ENCODE assay signal across 8 cellular contexts in the genomic region with DNA sequence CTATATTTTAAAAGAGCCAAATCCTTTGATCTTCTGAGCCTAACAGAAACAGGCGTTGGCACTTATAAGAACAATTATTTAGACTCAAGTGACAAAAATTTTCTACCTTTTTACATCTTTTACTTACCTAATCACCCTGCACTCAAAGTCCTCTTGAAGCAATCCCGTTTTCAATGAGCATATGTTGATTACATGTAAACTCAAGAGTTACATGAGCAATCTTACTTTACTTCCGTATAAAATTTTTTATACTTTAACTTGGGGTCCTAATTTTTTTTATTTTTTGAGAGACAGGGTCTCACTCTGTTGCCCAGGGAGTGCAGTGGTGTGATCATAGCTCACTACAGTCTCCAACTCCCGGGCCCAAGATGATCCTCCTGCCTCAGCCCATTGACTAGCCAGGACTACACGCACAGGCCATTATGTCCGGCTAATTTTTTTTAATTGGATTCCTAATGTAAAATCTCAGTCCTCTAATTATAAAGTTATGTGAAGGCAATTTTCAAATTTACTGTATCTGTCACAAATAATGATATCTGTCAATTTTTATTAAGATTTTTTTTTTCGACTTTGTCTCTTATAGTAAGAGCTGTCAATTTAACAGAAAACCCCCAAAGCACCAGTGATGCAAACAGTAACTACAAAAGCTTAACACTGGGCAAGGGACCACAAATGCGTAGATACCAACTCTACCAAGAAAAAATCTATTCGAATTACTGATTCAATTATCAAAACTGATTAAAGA. TPM values are rescaled to one million over a fixed set of nuclear protein-coding genes. Genes with fewer than 3 reads are reported as not detected.
A peak's percentile ranks its signal among the peaks of the same experiment; 100 is the strongest.
DNase-seq lines count a peak whose midpoint lies in the region; ATAC-seq, FAIRE-seq and TF ChIP-seq lines count a peak whose summit lies in the region.

No MANE protein-coding gene starts in this region.

- no peak overlapping the region for H4K91ac ChIP-seq in IMR-90 (ENCODE audit: insufficient read depth, low read depth, low read length)

- H3K9me1 ChIP-seq in IMR-90 (ENCODE audit: insufficient read depth, low read length) = no peaks in the 10 kb centered on the region; the same call in 1 of the 2 replicates

- TF ChIP-seq EP300 in A549 (IDR thresholded peaks at IDR 0.05) = no peak

- peaks cover 74% of the 10 kb centered on the region for H3K79me2 ChIP-seq in mammary epithelial cell (ENCODE audit: insufficient read depth, low read length)

- intact Hi-C loops in IMR-90 (cut with micrococcal nuclease) = loop anchor here (5.0 kb wide), 1 partner anchor 157 kb away; no protein-coding TSS in a partner anchor
- intact Hi-C loops in mammary epithelial cell (cut with micrococcal nuclease) = no loop called here

- no peak overlapping the region for H4K8ac ChIP-seq in IMR-90 (ENCODE audit: low read depth in 2 of 2, low read length in 2 of 2)

- H2BK5ac ChIP-seq in IMR-90 (ENCODE audit: low read depth, low read length, poor library complexity, severe bottlenecking) = peak overlapping the region; percentile 95

- peak overlapping the region; percentile 19 to 38; a peak in 3 of 6 replicates for H3K27ac ChIP-seq in A549
- H3K27ac ChIP-seq in IMR-90 (ENCODE audit: insufficient read depth, low read length) = peak overlapping the region; percentile 64
- H3K27ac ChIP-seq in mammary epithelial cell (ENCODE audit: insufficient read depth, low read depth, low read length) = peak overlapping the region; percentile 99
- peak overlapping the region; percentile 97 to 99 for H3K27ac ChIP-seq in mucosa of rectum (ENCODE audit: low read depth in 2 of 2, low read length in 2 of 2)

- POLR2A ChIA-PET in A549 (lab: Yijun Ruan, JAX) (interaction anchor here (0.6 to 3.4 kb wide), 5 partner anchors 9 to 148 kb away, joined by 3 to 15 read pairs (median 4); no protein-coding TSS in a partner anchor), IMR-90 (lab: Charles Lee; ENCODE audit: unreplicated experiment) (interaction anchor here (0.5 to 1.4 kb wide), 7 partner anchors 25 to 149 kb away, joined by 3 to 6 read pairs (median 3); no protein-coding TSS in a partner anchor)

- H3K4me2 ChIP-seq in A549 (peak overlapping the region; percentile 90), IMR-90 (ENCODE audit: low read depth, low read length) (peak overlapping the region; percentile 97), mammary epithelial cell (ENCODE audit: insufficient read depth, low read depth, low read length) (peak overlapping the region; percentile 86)

- H3K27me3 ChIP-seq in IMR-90 (ENCODE audit: control insufficient read depth, insufficient read depth, low read length) (no peaks in the 10 kb centered on the region), mammary epithelial cell (ENCODE audit: insufficient read depth, low read length) (no peaks in the 10 kb centered on the region), mucosa of rectum (ENCODE audit: control insufficient read depth in 2 of 2, insufficient read depth in 2 of 2, low read length in 2 of 2) (no peaks in the 10 kb centered on the region)

- peak overlapping the region; percentile 100 for H3K9ac ChIP-seq in IMR-90 (ENCODE audit: low read depth, low read length)
- peak overlapping the region; percentile 100 for H3K9ac ChIP-seq in mammary epithelial cell (ENCODE audit: insufficient read depth, low read length)
- H3K9ac ChIP-seq in mucosa of rectum (ENCODE audit: low read depth in 1 of 2, low read length in 2 of 2) = peak overlapping the region; percentile 99

- no peak overlapping the region for H2AK9ac ChIP-seq in IMR-90 (replicated peaks; ENCODE audit: low read depth, low read length, poor library complexity)

- ATAC-seq in A549 = no peak
- no peak for ATAC-seq in IMR-90 (ENCODE audit: low read depth)
- ATAC-seq in HG03442 (IDR thresholded peaks at IDR 0.05; ENCODE audit: unreplicated experiment) = no peak
- ATAC-seq in HG03439 (IDR thresholded peaks at IDR 0.05; ENCODE audit: unreplicated experiment) = no peak
- ATAC-seq in GM21390 (IDR thresholded peaks at IDR 0.05; ENCODE audit: unreplicated experiment) = no peak

- DNase-seq in A549 (ENCODE audit: low read depth in 1 of 2, low spot score in 1 of 2) (no peak), IMR-90 (no peak), mammary epithelial cell (peak; percentile 24), D721Med (ENCODE audit: insufficient read length, low spot score) (no peak)

- H3K4me1 ChIP-seq in A549 = peaks cover 59% of the 10 kb centered on the region
- H3K4me1 ChIP-seq in IMR-90 (ENCODE audit: control insufficient read depth, insufficient read depth, low read length) = peaks cover 10% of the 10 kb centered on the region
- peaks cover 30% of the 10 kb centered on the region for H3K4me1 ChIP-seq in mammary epithelial cell (ENCODE audit: insufficient read depth, low read length)
- H3K4me1 ChIP-seq in mucosa of rectum (ENCODE audit: control insufficient read depth in 2 of 2, insufficient read depth in 2 of 2, low read length in 2 of 2) = peaks cover 33 to 48% of the 10 kb centered on the region in 2 donors

- H2AFZ ChIP-seq in IMR-90 (replicated peaks; ENCODE audit: low read length, poor library complexity) (no peak overlapping the region), mammary epithelial cell (ENCODE audit: low read depth, low read length) (no peak overlapping the region)

- no peak overlapping the region for H4K5ac ChIP-seq in IMR-90 (ENCODE audit: low read depth, low read length)

- in situ Hi-C loops in IMR-90 (cut with MboI; ENCODE audit: low sequenced_read_pairs) = no loop called here
- in situ Hi-C loops in mammary epithelial cell (cut with MboI; ENCODE audit: low sequenced_read_pairs in 2 of 2) = no loop called here

- peaks cover 3 to 16% of the 10 kb centered on the region in 2 experiments; a peak in 3 of 4 replicates for H3K79me1 ChIP-seq in IMR-90 (ENCODE audit: low read depth in 1 of 2, low read length in 2 of 2)

- H3K4ac ChIP-seq in IMR-90 (ENCODE audit: low read depth, low read length) = no peak overlapping the region

- dilution Hi-C loops in IMR-90 (cut with HindIII; ENCODE audit: low sequenced_read_pairs, unreplicated experiment) = no loop called here
- dilution Hi-C loops in mammary epithelial cell (cut with HindIII; ENCODE audit: low sequenced_read_pairs) = loop anchor here (5.0 kb wide), 1 partner anchor 108 kb away; no protein-coding TSS in a partner anchor

- H3K14ac ChIP-seq in IMR-90 (replicated peaks; ENCODE audit: low read depth, low read length) = no peak overlapping the region; the same call in 1 of the 2 replicates

- H3K23ac ChIP-seq in IMR-90 (ENCODE audit: low read depth, low read length) = peak overlapping the region; percentile 33; the same call in 1 of the 2 replicates

- no peak overlapping the region for H2AK5ac ChIP-seq in IMR-90 (ENCODE audit: low read depth, low read length)

- no peaks in the 10 kb centered on the region for H3K9me3 ChIP-seq in A549
- no peaks in the 10 kb centered on the region for H3K9me3 ChIP-seq in IMR-90 (ENCODE audit: control insufficient read depth, insufficient read depth, low read length)
- no peaks in the 10 kb centered on the region for H3K9me3 ChIP-seq in mammary epithelial cell (replicated peaks; ENCODE audit: insufficient read depth, low read length)
- no peaks in the 10 kb centered on the region for H3K9me3 ChIP-seq in mucosa of rectum (ENCODE audit: control insufficient read depth in 2 of 2, low read length in 2 of 2)

- WGBS in A549 (ENCODE audit: missing lambda C conversion rate) = 4% methylated on average over 9 of the region's 9 CpGs
- no CpG with 5 or more reads among the region's 9 CpGs for WGBS in IMR-90 (ENCODE audit: extremely low coverage in 2 of 2, insufficient read length in 1 of 2), 2 experiments
- WGBS in mammary epithelial cell (ENCODE audit: low coverage, missing lambda C conversion rate) = 79% methylated on average over 9 of the region's 9 CpGs

- no peak overlapping the region for H3K18ac ChIP-seq in IMR-90 (ENCODE audit: low read depth, low read length)

- CTCF ChIA-PET in A549 (lab: Yijun Ruan, JAX) (interaction anchor here (1.0 to 1.6 kb wide), 2 partner anchors 144 to 158 kb away, joined by 4 to 6 read pairs; no protein-coding TSS in a partner anchor), IMR-90 (lab: Yijun Ruan, JAX) (interaction anchor here (0.6 to 2.4 kb wide), 2 partner anchors 149 to 295 kb away, joined by 3 to 10 read pairs; no protein-coding TSS in a partner anchor), mammary epithelial cell (lab: Charles Lee; ENCODE audit: low non-redundant PET) (no interaction called here)

- FAIRE-seq in A549 (lab: Jason Lieb, UNC) = no peak
- FAIRE-seq in D721Med (lab: Jason Lieb, UNC) = no peak

- peaks cover 69% of the 10 kb centered on the region for H4K20me1 ChIP-seq in IMR-90 (ENCODE audit: insufficient read depth, low read length)
- H4K20me1 ChIP-seq in mammary epithelial cell (ENCODE audit: insufficient read depth, low read length) = peaks cover 27% of the 10 kb centered on the region

- peak overlapping the region; percentile 52; the same call in 1 of the 2 replicates for H3K56ac ChIP-seq in IMR-90 (ENCODE audit: extremely low read depth, insufficient read depth, low read length)

- TF ChIP-seq POLR2A in A549 (IDR thresholded peaks at IDR 0.05; ENCODE audit: low read length) (no peak), IMR-90 (IDR thresholded peaks at IDR 0.05; ENCODE audit: low read depth, low read length) (no peak)

- BruUV-seq in IMR-90 (replicated peaks; lab: Mats Ljungman, UMichigan) = no TSS peak
- no TSS peak for BruUV-seq in mammary epithelial cell (replicated peaks; lab: Mats Ljungman, UMichigan)

- TF ChIP-seq RAD21 in A549 (conservative IDR thresholded peaks at IDR 0.05 in 1 of 2, IDR thresholded peaks at IDR 0.05 in 1 of 2) (no peak; a peak in 1 of 5 replicates), IMR-90 (IDR thresholded peaks at IDR 0.05; ENCODE audit: low read length) (no peak)

- peak overlapping the region; percentile 97 for H3K4me3 ChIP-seq in A549
- H3K4me3 ChIP-seq in IMR-90 (ENCODE audit: insufficient read depth, low read depth, low read length) = peak overlapping the region; percentile 89
- peak overlapping the region; percentile 91 to 98 (median 93) for H3K4me3 ChIP-seq in mammary epithelial cell (replicated peaks in 1 of 3; ENCODE audit: insufficient read depth in 1 of 3, low read depth in 2 of 3, low read length in 3 of 3)
- peak overlapping the region; percentile 93 to 96 for H3K4me3 ChIP-seq in mucosa of rectum (ENCODE audit: low read length in 2 of 2)

- TF ChIP-seq CTCF in A549 (IDR thresholded peaks at IDR 0.05) = no peak
- TF ChIP-seq CTCF in IMR-90 (conservative IDR thresholded peaks at IDR 0.05; ENCODE audit: low read depth, low read length) = no peak
- no peak for TF ChIP-seq CTCF in mammary epithelial cell (conservative IDR thresholded peaks at IDR 0.05 in 1 of 2, IDR thresholded peaks at IDR 0.05 in 1 of 2; ENCODE audit: extremely low read depth in 1 of 2, insufficient read depth in 1 of 2, low read depth in 1 of 2, low read length in 2 of 2)
- no peak for TF ChIP-seq CTCF in D721Med (IDR thresholded peaks at IDR 0.05; ENCODE audit: insufficient read depth, missing control alignments)

- no peak overlapping the region for H2BK20ac ChIP-seq in IMR-90 (ENCODE audit: low read depth, low read length)

- H2BK15ac ChIP-seq in IMR-90 (ENCODE audit: low read depth, low read length) = no peak overlapping the region

- no peak overlapping the region for H2BK120ac ChIP-seq in IMR-90 (ENCODE audit: low read depth, low read length)

- peaks cover 11% of the 10 kb centered on the region for H3K36me3 ChIP-seq in IMR-90 (ENCODE audit: control insufficient read depth, insufficient read depth, low read length)
- peaks cover 13% of the 10 kb centered on the region for H3K36me3 ChIP-seq in mammary epithelial cell (ENCODE audit: insufficient read depth, low read length)
- peaks cover 10 to 17% of the 10 kb centered on the region in 2 donors for H3K36me3 ChIP-seq in mucosa of rectum (ENCODE audit: control insufficient read depth in 2 of 2, insufficient read depth in 2 of 2, low read length in 2 of 2)

RNA-seq across cellular contexts. Expression of a gene that starts 2.2 kb away (rescaled TPM):
- polyA plus RNA-seq in A549 (2011; rRNA removed) = 1,000 and 1,652 TPM in 2 replicates
- polyA plus RNA-seq in A549 (2012; cell fraction: cytosol; rRNA removed) = 421 and 548 TPM in 2 replicates
- 121 and 248 TPM in 2 replicates for polyA plus RNA-seq in A549 (2012; cell fraction: nucleus; rRNA removed)
- polyA plus RNA-seq in A549 (2017; fragmentation: RNase III; extraction: RNeasy Plus Mini Kit Qiagen cat#74134 plus additional on column Dnase treatment) = 1,376 to 1,704 TPM (median 1,440 TPM) in 3 replicates
- 173 and 174 TPM in 2 replicates for polyA minus RNA-seq in A549 (2011; rRNA and poly(A)+ RNA removed)
- 290 and 1,344 TPM in 2 replicates for total RNA-seq in IMR-90 (2012; rRNA removed)
- 774 and 970 TPM in 2 replicates for polyA plus RNA-seq in IMR-90 (2012; rRNA removed)
- 56.0 and 99.9 TPM in 2 replicates for polyA plus RNA-seq in IMR-90 (2012; cell fraction: cytosol; rRNA removed)
- 20.2 and 214 TPM in 2 replicates for polyA plus RNA-seq in IMR-90 (2012; cell fraction: nucleus; rRNA removed; ENCODE audit: low replicate concordance)
- total RNA-seq in mammary epithelial cell = 100 to 1,000 TPM; 318 to 470 TPM
- polyA plus RNA-seq in mammary epithelial cell = 498 TPM
- 173 TPM for polyA minus RNA-seq in mammary epithelial cell

RNA-seq across cellular contexts. Expression of a gene that starts 19.1 kb away (rescaled TPM):
- polyA plus RNA-seq in A549 (2011; rRNA removed) (0.09 and 0.13 TPM in 2 replicates), A549 (2017; fragmentation: RNase III; extraction: RNeasy Plus Mini Kit Qiagen cat#74134 plus additional on column Dnase treatment) (0.05 to 0.16 TPM (median 0.14 TPM) in 3 replicates), IMR-90 (2012; rRNA removed) (0.06 and 0.12 TPM in 2 replicates), mammary epithelial cell (not detected)
- polyA plus RNA-seq in A549 (2012; cell fraction: cytosol; rRNA removed) = 0.13 TPM in 1 of 2 replicates, not detected in the other
- 0.12 and 0.33 TPM in 2 replicates for polyA plus RNA-seq in A549 (2012; cell fraction: nucleus; rRNA removed)
- polyA minus RNA-seq in A549 (2011; rRNA and poly(A)+ RNA removed) = 0.29 and 0.33 TPM in 2 replicates
- total RNA-seq in IMR-90 (2012; rRNA removed) (0.18 and 0.28 TPM in 2 replicates), mammary epithelial cell (under 1 TPM; 0.17 to 0.64 TPM)
- not detected in 2 replicates for polyA plus RNA-seq in IMR-90 (2012; cell fraction: cytosol; rRNA removed)
- polyA plus RNA-seq in IMR-90 (2012; cell fraction: nucleus; rRNA removed; ENCODE audit: low replicate concordance) = 0.18 and 0.49 TPM in 2 replicates
- not detected for polyA minus RNA-seq in mammary epithelial cell

Comparison
In these comparisons a context has a peak if more than half of its experiments do, and no peak if none do; other contexts are left out.
1. H3K27ac ChIP-seq: peak in every context shown above with its lines; median percentile 99 in mammary epithelial cell; 98 in mucosa of rectum; 64 in IMR-90; 28 in A549.